In genomic region chr1:231240883-231241735, GRCh38 we compare ENCODE assay signal across 8 cellular contexts. TPM values are rescaled to one million over a fixed set of nuclear protein-coding genes. Genes with fewer than 3 reads are reported as not detected.
A peak's percentile ranks its signal among the peaks of the same experiment; 100 is the strongest.
DNase-seq lines count a peak whose midpoint lies in the region; ATAC-seq lines count a peak whose summit lies in the region.

TSS of gene GNPAT (plus strand) at chr1:231241212. CDS start at chr1:231241379, 167 bp downstream.

- H3K27ac Mint-ChIP-seq in CD4-positive, CD25-positive, alpha-beta regulatory T cell: peak within 1 kb of the TSS; percentile 97 to 98 (median 97)

- H3K4me1 ChIP-seq in CD4-positive, CD25-positive, alpha-beta regulatory T cell (ENCODE audit: control insufficient read depth, insufficient read depth, low read length, poor library complexity, severe bottlenecking): peaks cover 60% of the 10 kb centered on the region

- peak within 1 kb of the TSS; percentile 78 for H3K27ac ChIP-seq in CD4-positive, CD25-positive, alpha-beta regulatory T cell (ENCODE audit: insufficient read depth, low read length, poor library complexity, severe bottlenecking)

- peaks cover 27% of the 10 kb centered on the region for H3K36me3 Mint-ChIP-seq in CD4-positive, CD25-positive, alpha-beta regulatory T cell

- peaks cover 28% of the 10 kb centered on the region for H3K36me3 ChIP-seq in CD4-positive, CD25-positive, alpha-beta regulatory T cell (ENCODE audit: control insufficient read depth, insufficient read depth, low read length)

- no peaks in the 10 kb centered on the region for H3K9me3 Mint-ChIP-seq in CD4-positive, CD25-positive, alpha-beta regulatory T cell

- H3K4me1 Mint-ChIP-seq in CD4-positive, CD25-positive, alpha-beta regulatory T cell: peaks cover 37 to 80% (median 64%) of the 10 kb centered on the region in 4 donors

- DNase-seq in CD4-positive, CD25-positive, alpha-beta regulatory T cell: peak; percentile 88 to 92 (median 92)
- DNase-seq in NK-92 (lab: John Stamatoyannopoulos, UW; ENCODE audit: unreplicated experiment) (peak; percentile 6), lung microvascular endothelial cell (ENCODE audit: low read depth in 2 of 2) (peak; percentile 85 to 86)
- peak; percentile 68 to 85 for DNase-seq in activated CD8-positive, alpha-beta memory T cell treated with anti-CD3 and anti-CD28 coated beads for 1 hour (ENCODE audit: extremely low read depth in 1 of 2, low read depth in 1 of 2)
- DNase-seq in effector CD4-positive, alpha-beta T cell: peak; percentile 88
- peak; percentile 79 to 82 (median 82) for DNase-seq in stimulated activated CD4-positive, alpha-beta T cell treated with anti-CD3 and anti-CD28 coated beads, TNF-alpha, amount 100 ng/mL, for 4 hours (ENCODE audit: low read depth in 3 of 3)

- H3K9me3 ChIP-seq in CD4-positive, CD25-positive, alpha-beta regulatory T cell (ENCODE audit: control insufficient read depth in 2 of 2, low read length in 2 of 2): no peaks in the 10 kb centered on the region

- H3K27me3 ChIP-seq in CD4-positive, CD25-positive, alpha-beta regulatory T cell (ENCODE audit: control insufficient read depth, insufficient read depth, low read length): no peaks in the 10 kb centered on the region

- ATAC-seq in CD4-positive, CD25-positive, alpha-beta regulatory T cell (ENCODE audit: low read depth in 2 of 2): peak; percentile 97
- ATAC-seq in GM19395 (IDR thresholded peaks at IDR 0.05; ENCODE audit: unreplicated experiment) (peak; percentile 93), HG03565 (IDR thresholded peaks at IDR 0.05; ENCODE audit: unreplicated experiment) (peak; percentile 86)

- H3K27me3 Mint-ChIP-seq in CD4-positive, CD25-positive, alpha-beta regulatory T cell: no peaks in the 10 kb centered on the region

- peak within 1 kb of the TSS; percentile 96 to 100 (median 98) for H3K4me3 Mint-ChIP-seq in CD4-positive, CD25-positive, alpha-beta regulatory T cell

- H3K4me3 ChIP-seq in CD4-positive, CD25-positive, alpha-beta regulatory T cell (ENCODE audit: low read depth, low read length): peak within 1 kb of the TSS; percentile 95

RNA-seq across cellular contexts. Expression of gene GNPAT, which starts in this region (rescaled TPM):
- 23.1 TPM for total RNA-seq in CD4-positive, CD25-positive, alpha-beta regulatory T cell
- 10 to 100 TPM; 36.4 to 46.8 (median 41.7) TPM for polyA plus RNA-seq in CD4-positive, CD25-positive, alpha-beta regulatory T cell
- 37.7 and 40.1 TPM in 2 replicates for total RNA-seq in lung microvascular endothelial cell

Comparison
In these comparisons a context has a peak if more than half of its experiments do, and no peak if none do; other contexts are left out.
1. Peak in every context shown above with its lines: DNase-seq, ATAC-seq, H3K4me3 ChIP-seq and H3K27ac ChIP-seq.
2. DNase-seq: peak in every context shown above with its lines; median percentile 92 in CD4-positive, CD25-positive, alpha-beta regulatory T cell; 88 in effector CD4-positive, alpha-beta T cell; 86 in lung microvascular endothelial cell; 82 in stimulated activated CD4-positive, alpha-beta T cell treated with anti-CD3 and anti-CD28 coated beads, TNF-alpha, amount 100 ng/mL, for 4 hours; 76 in activated CD8-positive, alpha-beta memory T cell treated with anti-CD3 and anti-CD28 coated beads for 1 hour; 6 in NK-92.